ENCODE assay signal across 19 cellular contexts in the genomic region with DNA sequence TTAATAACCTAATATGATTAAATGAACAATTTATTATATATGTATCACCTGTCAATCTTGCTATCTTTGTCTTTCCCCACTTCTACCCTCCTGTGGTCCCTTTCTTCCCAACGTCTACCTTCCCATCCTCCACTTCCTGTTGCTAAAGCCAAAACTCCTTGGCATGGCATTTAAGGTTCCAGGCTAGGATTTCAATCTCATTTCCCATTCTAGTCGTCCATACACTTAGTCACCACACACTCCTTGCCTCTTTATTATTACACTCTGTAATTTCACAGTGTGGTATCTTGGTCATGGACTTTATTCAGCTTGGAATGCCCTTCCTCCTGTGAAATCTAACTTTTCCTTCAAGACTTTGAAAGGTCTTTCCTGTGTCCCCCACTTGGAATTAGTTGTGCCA.
"Had no signal": no experiment of that assay in that cellular context is flagged by ENCODE, and none has a peak within 500 bp of the region (broad histone marks: within the 10 kb centered on the region; RNA-seq: fewer than 3 reads in every experiment).

No MANE protein-coding gene starts in this region.

- H3K36me3 ChIP-seq: neural progenitor cell, right lobe of liver, vagina had no signal

- H3K4me3 Mint-ChIP-seq: effector memory CD8-positive, alpha-beta T cell; memory B cell; mesothelial cell of epicardium; naive B cell; natural killer cell treated with Interleukin-12 subunit alpha and Interleukin-12 subunit beta and Interleukin-15 and Interleukin-18, amount 100 ng/mL, for 72 hours; neural progenitor cell; stimulated activated naive B cell treated with anti-CD40 and anti-IgM and Interleukin-4, amounts not matched to agents 10 μg/mL and 1 μg/mL and 100 μg/mL, for 72 hours; stimulated activated naive CD8-positive, alpha-beta T cell treated with anti-CD3 and anti-CD28 coated beads, Interleukin-15, amount 100 ng/mL, for 72 hours had no signal

- H3K27me3 Mint-ChIP-seq: effector memory CD8-positive, alpha-beta T cell; memory B cell; naive B cell; natural killer cell treated with Interleukin-12 subunit alpha and Interleukin-12 subunit beta and Interleukin-15 and Interleukin-18, amount 100 ng/mL, for 72 hours; stimulated activated naive B cell treated with anti-CD40 and anti-IgM and Interleukin-4, amounts not matched to agents 10 μg/mL and 1 μg/mL and 100 μg/mL, for 72 hours; stimulated activated naive CD8-positive, alpha-beta T cell treated with anti-CD3 and anti-CD28 coated beads, Interleukin-15, amount 100 ng/mL, for 72 hours had no signal

- H3K4me2 ChIP-seq: neural progenitor cell had no signal

- H3K27ac ChIP-seq: coronary artery, neural progenitor cell, right lobe of liver, suprapubic skin, transverse colon, vagina had no signal

- H3K27ac Mint-ChIP-seq: effector memory CD8-positive, alpha-beta T cell; memory B cell; natural killer cell treated with Interleukin-12 subunit alpha and Interleukin-12 subunit beta and Interleukin-15 and Interleukin-18, amount 100 ng/mL, for 72 hours; neural progenitor cell; stimulated activated naive B cell treated with anti-CD40 and anti-IgM and Interleukin-4, amounts not matched to agents 10 μg/mL and 1 μg/mL and 100 μg/mL, for 72 hours; stimulated activated naive CD8-positive, alpha-beta T cell treated with anti-CD3 and anti-CD28 coated beads, Interleukin-15, amount 100 ng/mL, for 72 hours had no signal

- H3K4me3 ChIP-seq: coronary artery, lung, mucosa of descending colon, neural progenitor cell, right lobe of liver, suprapubic skin, transverse colon, vagina had no signal

- H3K4me1 ChIP-seq: right lobe of liver had no signal

- H3K9ac ChIP-seq: neural progenitor cell had no signal

- DNase-seq: effector memory CD8-positive, alpha-beta T cell; mucosa of descending colon; naive B cell; right lobe of liver; small intestine; stimulated activated CD4-positive, alpha-beta T cell treated with anti-CD3 and anti-CD28 coated beads, Interleukin-15, amount 100 ng/mL, for 24 hours; stimulated activated CD4-positive, alpha-beta T cell treated with anti-CD3 and anti-CD28 coated beads, Interleukin-2, amount 100 ng/mL, for 48 hours; stimulated activated naive B cell treated with anti-CD40 and anti-IgM and Interleukin-4, amounts not matched to agents 10 μg/mL and 1 μg/mL and 100 μg/mL, for 72 hours; stimulated activated naive CD8-positive, alpha-beta T cell treated with anti-CD3 and anti-CD28 coated beads, Interleukin-15, amount 100 ng/mL, for 72 hours; transverse colon had no signal

- H2AFZ ChIP-seq: neural progenitor cell had no signal

- H3K9me3 Mint-ChIP-seq: memory B cell; mesothelial cell of epicardium; naive B cell; neural progenitor cell; stimulated activated naive B cell treated with anti-CD40 and anti-IgM and Interleukin-4, amounts not matched to agents 10 μg/mL and 1 μg/mL and 100 μg/mL, for 72 hours; stimulated activated naive CD8-positive, alpha-beta T cell treated with anti-CD3 and anti-CD28 coated beads, Interleukin-15, amount 100 ng/mL, for 72 hours had no signal

- H3K27me3 ChIP-seq: neural progenitor cell, right lobe of liver, suprapubic skin, transverse colon, vagina had no signal

- H3K9me3 ChIP-seq: mucosa of descending colon, right lobe of liver, suprapubic skin, transverse colon, vagina had no signal

- H3K36me3 Mint-ChIP-seq: natural killer cell treated with Interleukin-12 subunit alpha and Interleukin-12 subunit beta and Interleukin-15 and Interleukin-18, amount 100 ng/mL, for 72 hours had no signal

- ATAC-seq: effector memory CD8-positive, alpha-beta T cell; left lobe of liver; mucosa of descending colon; natural killer cell treated with Interleukin-12 subunit alpha and Interleukin-12 subunit beta and Interleukin-15 and Interleukin-18, amount 100 ng/mL, for 72 hours; right lobe of liver; stimulated activated naive B cell treated with anti-CD40 and anti-IgM and Interleukin-4, amounts not matched to agents 10 μg/mL and 1 μg/mL and 100 μg/mL, for 72 hours; stimulated activated naive CD8-positive, alpha-beta T cell treated with anti-CD3 and anti-CD28 coated beads, Interleukin-15, amount 100 ng/mL, for 72 hours had no signal
